19 cellular contexts compared by ENCODE assay signal in genomic region chr10:42488416-42488815, GRCh38.
A peak's percentile ranks its signal among the peaks of the same experiment; 100 is the strongest.
DNase-seq lines count a peak whose midpoint lies in the region; ATAC-seq lines count a peak whose summit lies in the region.
"Had no signal": no experiment of that assay in that cellular context is flagged by ENCODE, and none has a peak within 500 bp of the region (broad histone marks: within the 10 kb centered on the region; RNA-seq: fewer than 3 reads in every experiment).

No MANE protein-coding gene starts in this region.

- no peaks in the 10 kb centered on the region for H3K27me3 ChIP-seq in trophoblast cell (ENCODE audit: insufficient read depth, low read length)
- H3K27me3 ChIP-seq: gastrocnemius medialis, Peyer's patch, tibial nerve had no signal

- H3K4ac ChIP-seq in trophoblast cell (ENCODE audit: low read depth, low read length), result no peak overlapping the region

- DNase-seq in Daoy (ENCODE audit: low read depth) (peak; percentile 66), NCI-H226 (peak; percentile 72), dermis microvascular lymphatic vessel endothelial cell (ENCODE audit: low read depth in 2 of 2) (peak; percentile 85 to 91), trophoblast cell (peak; percentile 15 to 72), GDM1 (lab: John Stamatoyannopoulos, UW) (no peak)
- no peak for DNase-seq in natural killer cell treated with Interleukin-12 subunit alpha and Interleukin-12 subunit beta and Interleukin-15 and Interleukin-18, amount 100 ng/mL, for 72 hours (ENCODE audit: low spot score)
- DNase-seq: activated T-cell treated with anti-CD3 and anti-CD28 coated beads, Interleukin-2, amount 50 U/mL, for 4 hours; CD8-positive, alpha-beta T cell; gastrocnemius medialis; islet precursor cell; NCI-H187; NCI-H524 treated with DMSO at 0.1 percent for 48 hours; Peyer's patch; stimulated activated CD4-positive, alpha-beta T cell treated with anti-CD3 and anti-CD28 coated beads, Interleukin-2, amount 100 ng/mL, for 24 hours; stimulated activated CD8-positive, alpha-beta memory T cell treated with anti-CD3 and anti-CD28 coated beads, Interleukin-4, amount 100 ng/mL, for 48 hours had no signal

- no peaks in the 10 kb centered on the region for H3K79me2 ChIP-seq in trophoblast cell (ENCODE audit: control insufficient read depth, insufficient read depth, low read length, poor library complexity)

- peaks cover 0 to 1% of the 10 kb centered on the region in 2 donors for H3K27me3 Mint-ChIP-seq in natural killer cell treated with Interleukin-12 subunit alpha and Interleukin-12 subunit beta and Interleukin-15 and Interleukin-18, amount 100 ng/mL, for 72 hours

- H4K12ac ChIP-seq in trophoblast cell (ENCODE audit: low read depth, low read length), result no peak overlapping the region

- H3K18ac ChIP-seq in trophoblast cell (ENCODE audit: low read length), result no peak overlapping the region

- no peak overlapping the region for H3K4me2 ChIP-seq in trophoblast cell (ENCODE audit: low read length)

- no peak overlapping the region for H2AK5ac ChIP-seq in trophoblast cell (ENCODE audit: low read length)

- no peak overlapping the region for H3K14ac ChIP-seq in trophoblast cell (ENCODE audit: low read length)

- H2BK12ac ChIP-seq in trophoblast cell (ENCODE audit: low read length), result no peak overlapping the region

- no peak overlapping the region for H3K23ac ChIP-seq in trophoblast cell (ENCODE audit: low read length)

- H3K36me3 ChIP-seq in trophoblast cell (ENCODE audit: control insufficient read depth in 1 of 2, insufficient read depth in 2 of 2, low read length in 2 of 2), result no peaks in the 10 kb centered on the region
- H3K36me3 ChIP-seq: gastrocnemius medialis, Peyer's patch, prostate gland, tibial nerve had no signal

- H3K27ac ChIP-seq in trophoblast cell (ENCODE audit: low read depth, low read length), result no peak overlapping the region
- H3K27ac ChIP-seq: gastrocnemius medialis, Peyer's patch, prostate gland, tibial nerve had no signal

- no peak overlapping the region for H2AFZ ChIP-seq in trophoblast cell (ENCODE audit: insufficient read depth, low read length, poor library complexity)

- no peak overlapping the region for H3K4me3 ChIP-seq in trophoblast cell (ENCODE audit: low read depth, low read length)
- H3K4me3 ChIP-seq: gastrocnemius medialis, Peyer's patch, prostate gland, tibial nerve had no signal

- no peaks in the 10 kb centered on the region for H3K79me1 ChIP-seq in trophoblast cell (ENCODE audit: low read length)

- H4K91ac ChIP-seq in trophoblast cell (ENCODE audit: low read depth, low read length), result no peak overlapping the region

- no peak overlapping the region for H3K9ac ChIP-seq in trophoblast cell (ENCODE audit: low read length)

- ATAC-seq in natural killer cell treated with Interleukin-12 subunit alpha and Interleukin-12 subunit beta and Interleukin-15 and Interleukin-18, amount 100 ng/mL, for 72 hours, result no peak
- ATAC-seq in HG03460 (IDR thresholded peaks at IDR 0.05; ENCODE audit: unreplicated experiment) (no peak), GM21381 (IDR thresholded peaks at IDR 0.05; ENCODE audit: unreplicated experiment) (no peak)
- ATAC-seq: activated T-cell treated with anti-CD3 and anti-CD28 coated beads, Interleukin-2, amount 50 U/mL, for 4 hours; CD8-positive, alpha-beta T cell; gastrocnemius medialis had no signal

- H3K27ac Mint-ChIP-seq in natural killer cell treated with Interleukin-12 subunit alpha and Interleukin-12 subunit beta and Interleukin-15 and Interleukin-18, amount 100 ng/mL, for 72 hours, result no peak overlapping the region
- H3K27ac Mint-ChIP-seq: CD8-positive, alpha-beta T cell had no signal

- H3K4me1 ChIP-seq in trophoblast cell (ENCODE audit: control insufficient read depth in 1 of 2, insufficient read depth in 2 of 2, low read length in 2 of 2), result no peaks in the 10 kb centered on the region
- H3K4me1 ChIP-seq: gastrocnemius medialis, Peyer's patch, prostate gland, tibial nerve had no signal

- H2BK5ac ChIP-seq in trophoblast cell (ENCODE audit: low read depth, low read length, poor library complexity), result no peak overlapping the region

- H3K9me3 Mint-ChIP-seq in natural killer cell treated with Interleukin-12 subunit alpha and Interleukin-12 subunit beta and Interleukin-15 and Interleukin-18, amount 100 ng/mL, for 72 hours, result peaks cover 14% of the 10 kb centered on the region

- H3K9me3 ChIP-seq in trophoblast cell (ENCODE audit: insufficient read depth, low read depth, low read length), result peaks cover 11% of the 10 kb centered on the region
- H3K9me3 ChIP-seq: gastrocnemius medialis, Peyer's patch, prostate gland, tibial nerve had no signal

- H3K4me3 Mint-ChIP-seq in natural killer cell treated with Interleukin-12 subunit alpha and Interleukin-12 subunit beta and Interleukin-15 and Interleukin-18, amount 100 ng/mL, for 72 hours, result no peak overlapping the region
- H3K4me3 Mint-ChIP-seq: activated T-cell treated with anti-CD3 and anti-CD28 coated beads, Interleukin-2, amount 50 U/mL, for 4 hours; CD8-positive, alpha-beta T cell had no signal

- H4K8ac ChIP-seq in trophoblast cell (ENCODE audit: low read depth, low read length), result no peak overlapping the region

- H3K36me3 Mint-ChIP-seq in natural killer cell treated with Interleukin-12 subunit alpha and Interleukin-12 subunit beta and Interleukin-15 and Interleukin-18, amount 100 ng/mL, for 72 hours, result no peaks in the 10 kb centered on the region
- H3K36me3 Mint-ChIP-seq: CD8-positive, alpha-beta T cell had no signal

- no peaks in the 10 kb centered on the region for H3K4me1 Mint-ChIP-seq in natural killer cell treated with Interleukin-12 subunit alpha and Interleukin-12 subunit beta and Interleukin-15 and Interleukin-18, amount 100 ng/mL, for 72 hours (ENCODE audit: low read depth in 2 of 2)

- no peak overlapping the region for H2BK120ac ChIP-seq in trophoblast cell (ENCODE audit: insufficient read depth, low read length, poor library complexity)

- WGBS in trophoblast cell (ENCODE audit: extremely low coverage, insufficient coverage, insufficient read length), result no CpG with 5 or more reads among the region's 5 CpGs

Comparison
In these comparisons a context has a peak if more than half of its experiments do, and no peak if none do; other contexts are left out.
1. DNase-seq: peak in Daoy (single experiment), NCI-H226 (single experiment), dermis microvascular lymphatic vessel endothelial cell (2 of 2) and trophoblast cell (2 of 2); none in natural killer cell treated with Interleukin-12 subunit alpha and Interleukin-12 subunit beta and Interleukin-15 and Interleukin-18, amount 100 ng/mL, for 72 hours (single experiment) and GDM1 (single experiment).